ENCODE assay signal across 13 cellular contexts in genomic region chr17:58530655-58531054, GRCh38. TPM values are rescaled to one million over a fixed set of nuclear protein-coding genes. Genes with fewer than 3 reads are reported as not detected.
A peak's percentile ranks its signal among the peaks of the same experiment; 100 is the strongest.
DNase-seq lines count a peak whose midpoint lies in the region; TF ChIP-seq lines count a peak whose summit lies in the region.
"Had no signal": no experiment of that assay in that cellular context is flagged by ENCODE, and none has a peak within 500 bp of the region (broad histone marks: within the 10 kb centered on the region; RNA-seq: fewer than 3 reads in every experiment).

No MANE protein-coding gene starts in this region.

- H3K9me3 ChIP-seq in spleen (no peaks in the 10 kb centered on the region), vagina (no peaks in the 10 kb centered on the region)

- H3K27ac Mint-ChIP-seq in activated naive CD4-positive, alpha-beta T cell treated with anti-CD3 and anti-CD28 coated beads, Interleukin-2, amount 10 ng/mL, durations not matched to agents 7 days and 5 days: no peak overlapping the region
- H3K27ac Mint-ChIP-seq in activated T-helper 1 cell treated with anti-CD3 and anti-CD28 coated beads, Interleukin-12 subunit alpha, Interleukin-12 subunit beta, Interleukin-2, Interleukin-4 antibody, amounts not matched to agents 30 ng/mL and 10 ng/mL and 1 ng/mL, durations not matched to agents 14 hours and 24 hours and 36 hours: no peak overlapping the region
- no peak overlapping the region for H3K27ac Mint-ChIP-seq in immature natural killer cell

- CTCF ChIA-PET in activated naive CD4-positive, alpha-beta T cell treated with anti-CD3 and anti-CD28 coated beads, Interleukin-2, amount 10 ng/mL, durations not matched to agents 7 days and 5 days (lab: Charles Lee): no interaction called here

- peaks cover 78% of the 10 kb centered on the region for H3K27me3 Mint-ChIP-seq in activated naive CD4-positive, alpha-beta T cell treated with anti-CD3 and anti-CD28 coated beads, Interleukin-2, amount 10 ng/mL, durations not matched to agents 7 days and 5 days
- peaks cover 42% of the 10 kb centered on the region for H3K27me3 Mint-ChIP-seq in activated T-helper 1 cell treated with anti-CD3 and anti-CD28 coated beads, Interleukin-12 subunit alpha, Interleukin-12 subunit beta, Interleukin-2, Interleukin-4 antibody, amounts not matched to agents 30 ng/mL and 10 ng/mL and 1 ng/mL, durations not matched to agents 14 hours and 24 hours and 36 hours (ENCODE audit: insufficient read depth)
- peaks cover 4 to 6% (median 6%) of the 10 kb centered on the region in 3 donors for H3K27me3 Mint-ChIP-seq in immature natural killer cell (ENCODE audit: low read depth in 3 of 3)

- peaks cover 17% of the 10 kb centered on the region for H3K4me1 Mint-ChIP-seq in activated naive CD4-positive, alpha-beta T cell treated with anti-CD3 and anti-CD28 coated beads, Interleukin-2, amount 10 ng/mL, durations not matched to agents 7 days and 5 days
- peaks cover 13% of the 10 kb centered on the region for H3K4me1 Mint-ChIP-seq in activated T-helper 1 cell treated with anti-CD3 and anti-CD28 coated beads, Interleukin-12 subunit alpha, Interleukin-12 subunit beta, Interleukin-2, Interleukin-4 antibody, amounts not matched to agents 30 ng/mL and 10 ng/mL and 1 ng/mL, durations not matched to agents 14 hours and 24 hours and 36 hours (ENCODE audit: low read depth)
- peaks cover 0 to 6% of the 10 kb centered on the region in 2 donors for H3K4me1 Mint-ChIP-seq in immature natural killer cell

- no peaks in the 10 kb centered on the region for H3K9me3 Mint-ChIP-seq in activated naive CD4-positive, alpha-beta T cell treated with anti-CD3 and anti-CD28 coated beads, Interleukin-2, amount 10 ng/mL, durations not matched to agents 7 days and 5 days
- H3K9me3 Mint-ChIP-seq in activated T-helper 1 cell treated with anti-CD3 and anti-CD28 coated beads, Interleukin-12 subunit alpha, Interleukin-12 subunit beta, Interleukin-2, Interleukin-4 antibody, amounts not matched to agents 30 ng/mL and 10 ng/mL and 1 ng/mL, durations not matched to agents 14 hours and 24 hours and 36 hours: no peaks in the 10 kb centered on the region
- H3K9me3 Mint-ChIP-seq in immature natural killer cell: no peaks in the 10 kb centered on the region

- H3K36me3 ChIP-seq in spleen (no peaks in the 10 kb centered on the region), vagina (no peaks in the 10 kb centered on the region)

- TF ChIP-seq CTCF in spleen (IDR thresholded peaks at IDR 0.05 in 8 of 11, conservative IDR thresholded peaks at IDR 0.05 in 3 of 11) (no peak), vagina (IDR thresholded peaks at IDR 0.05) (no peak)

- intact Hi-C loops in activated T-helper 1 cell treated with anti-CD3 and anti-CD28 coated beads, Interleukin-12 subunit alpha, Interleukin-12 subunit beta, Interleukin-2, Interleukin-4 antibody, amounts not matched to agents 30 ng/mL and 10 ng/mL and 1 ng/mL, durations not matched to agents 14 hours and 24 hours and 36 hours (cut with micrococcal nuclease): no loop called here
- intact Hi-C loops in spleen (cut with DNase I; ENCODE audit: low total_unique reads) (no loop called here), vagina (cut with DNase I) (loop anchor here (10.0 kb wide), 1 partner anchor 154 kb away; no protein-coding TSS in a partner anchor)

- 69 to 83% (median 78%) methylated on average over 2 of the region's 2 CpGs for WGBS in spleen, 5 donors

- no peak for TF ChIP-seq POLR2A in spleen (IDR thresholded peaks at IDR 0.05)
- TF ChIP-seq POLR2A in vagina (IDR thresholded peaks at IDR 0.05): no peak

- peak overlapping the region in 5 of 8 donors; percentile 51 to 74 (median 70) for H3K27ac ChIP-seq in spleen
- H3K27ac ChIP-seq in vagina: no peak overlapping the region

- H3K4me3 ChIP-seq in spleen: peak overlapping the region in 6 of 8 donors; percentile 45 to 83 (median 54)
- no peak overlapping the region for H3K4me3 ChIP-seq in vagina

- H3K4me1 ChIP-seq in spleen (peaks cover 0 to 83% (median 28%) of the 10 kb centered on the region in 6 donors), vagina (peaks cover 8% of the 10 kb centered on the region)

- no peaks in the 10 kb centered on the region for H3K36me3 Mint-ChIP-seq in activated naive CD4-positive, alpha-beta T cell treated with anti-CD3 and anti-CD28 coated beads, Interleukin-2, amount 10 ng/mL, durations not matched to agents 7 days and 5 days
- H3K36me3 Mint-ChIP-seq in activated T-helper 1 cell treated with anti-CD3 and anti-CD28 coated beads, Interleukin-12 subunit alpha, Interleukin-12 subunit beta, Interleukin-2, Interleukin-4 antibody, amounts not matched to agents 30 ng/mL and 10 ng/mL and 1 ng/mL, durations not matched to agents 14 hours and 24 hours and 36 hours (ENCODE audit: low read depth): no peaks in the 10 kb centered on the region
- H3K36me3 Mint-ChIP-seq in immature natural killer cell: no peaks in the 10 kb centered on the region

- no peak for DNase-seq in activated naive CD4-positive, alpha-beta T cell treated with anti-CD3 and anti-CD28 coated beads, Interleukin-2, amount 10 ng/mL, durations not matched to agents 7 days and 5 days
- no peak for DNase-seq in activated naive CD4-positive, alpha-beta T cell treated with Interleukin-2 at 50 U/mL for 16 hours
- DNase-seq in activated T-helper 1 cell treated with anti-CD3 and anti-CD28 coated beads, Interleukin-12 subunit alpha, Interleukin-12 subunit beta, Interleukin-2, Interleukin-4 antibody, amounts not matched to agents 30 ng/mL and 10 ng/mL and 1 ng/mL, durations not matched to agents 14 hours and 24 hours and 36 hours (ENCODE audit: low spot score): no peak
- DNase-seq in immature natural killer cell (no peak), spleen (no peak), vagina (ENCODE audit: extremely low spot score in 2 of 2) (no peak), epidermal melanocyte (ENCODE audit: insufficient read length, low spot score) (no peak)
- DNase-seq in stimulated activated CD4-positive, alpha-beta T cell treated with anti-CD3 and anti-CD28 coated beads, Interleukin-2, amount 100 ng/mL, for 48 hours: no peak
- DNase-seq: Kasumi-1; NCI-H187; SHP77; stimulated activated CD4-positive, alpha-beta T cell treated with anti-CD3 and anti-CD28 coated beads, Interleukin-15, amount 100 ng/mL, for 24 hours had no signal

- H3K4me3 Mint-ChIP-seq in activated naive CD4-positive, alpha-beta T cell treated with anti-CD3 and anti-CD28 coated beads, Interleukin-2, amount 10 ng/mL, durations not matched to agents 7 days and 5 days: peak overlapping the region; percentile 32
- peak overlapping the region; percentile 53 for H3K4me3 Mint-ChIP-seq in activated T-helper 1 cell treated with anti-CD3 and anti-CD28 coated beads, Interleukin-12 subunit alpha, Interleukin-12 subunit beta, Interleukin-2, Interleukin-4 antibody, amounts not matched to agents 30 ng/mL and 10 ng/mL and 1 ng/mL, durations not matched to agents 14 hours and 24 hours and 36 hours
- H3K4me3 Mint-ChIP-seq in immature natural killer cell: peak overlapping the region; percentile 38 to 60 (median 59)

- H3K27me3 ChIP-seq in spleen (replicated peaks in 1 of 7): peaks cover 0 to 30% (median 0%) of the 10 kb centered on the region in 7 donors
- no peaks in the 10 kb centered on the region for H3K27me3 ChIP-seq in vagina

RNA-seq across cellular contexts. Expression of gene MTMR4, which starts 16.2 kb away (rescaled TPM):
- 77.4 and 83.3 TPM in 2 replicates for total RNA-seq in activated T-helper 1 cell treated with anti-CD3 and anti-CD28 coated beads, Interleukin-12 subunit alpha, Interleukin-12 subunit beta, Interleukin-2, Interleukin-4 antibody, amounts not matched to agents 30 ng/mL and 10 ng/mL and 1 ng/mL, durations not matched to agents 14 hours and 24 hours and 36 hours
- polyA plus RNA-seq in immature natural killer cell: 10 to 100 TPM in 2 of 3 donors, 1 to 10 TPM in 1; 9.3 to 24.2 (median 20.5) TPM
- 10 to 100 TPM; 42.0 to 61.9 (median 50.3) TPM for total RNA-seq in spleen
- polyA plus RNA-seq in spleen: 10 to 100 TPM; 12.7 to 17.3 (median 14.1) TPM
- total RNA-seq in vagina: 15.7 TPM

RNA-seq across cellular contexts. Expression of gene HSF5, which starts 42.4 kb away (rescaled TPM):
- 1.1 and 1.2 TPM in 2 replicates for total RNA-seq in activated T-helper 1 cell treated with anti-CD3 and anti-CD28 coated beads, Interleukin-12 subunit alpha, Interleukin-12 subunit beta, Interleukin-2, Interleukin-4 antibody, amounts not matched to agents 30 ng/mL and 10 ng/mL and 1 ng/mL, durations not matched to agents 14 hours and 24 hours and 36 hours
- polyA plus RNA-seq in immature natural killer cell (under 1 TPM in 1 of 3 donors, not detected in 2; 0.16 TPM), spleen (under 1 TPM; 0.57 to 0.79 (median 0.61) TPM)
- total RNA-seq in spleen (1 to 10 TPM; 1.1 to 1.7 (median 1.3) TPM), vagina (0.25 TPM)
- polyA plus RNA-seq: AG04450 had no signal

Comparison
In these comparisons a context has a peak if more than half of its experiments do, and no peak if none do; other contexts are left out.
1. H3K4me3 ChIP-seq: peak in spleen (6 of 8); none in vagina (0 of 2).
2. Peak in every context shown above with its lines, with median percentiles within 50 percentile points of each other: H3K4me3 Mint-ChIP-seq.